In genomic region chr1:119318466-119319309, GRCh38 we compare ENCODE assay signal across 13 cellular contexts. TPM values are rescaled to one million over a fixed set of nuclear protein-coding genes. Genes with fewer than 3 reads are reported as not detected.
DNase-seq lines count a peak whose midpoint lies in the region; ATAC-seq and TF ChIP-seq lines count a peak whose summit lies in the region.
"Had no signal": no experiment of that assay in that cellular context is flagged by ENCODE, and none has a peak within 500 bp of the region (broad histone marks: within the 10 kb centered on the region; RNA-seq: fewer than 3 reads in every experiment).

No MANE protein-coding gene starts in this region.

- H3K27me3 ChIP-seq in body of pancreas (no peaks in the 10 kb centered on the region), H7 (ENCODE audit: control insufficient read depth, insufficient read depth, low read length) (no peaks in the 10 kb centered on the region)

- ATAC-seq in GM19324 (IDR thresholded peaks at IDR 0.05; ENCODE audit: low FRiP score, unreplicated experiment), result peak; percentile 72
- peak; percentile 78 for ATAC-seq in HG02840 (IDR thresholded peaks at IDR 0.05; ENCODE audit: low FRiP score, unreplicated experiment)
- peak; percentile 59 for ATAC-seq in HG03558 (IDR thresholded peaks at IDR 0.05; ENCODE audit: extremely low read depth, unreplicated experiment)
- no peak for ATAC-seq in body of pancreas

- H3K36me3 ChIP-seq in body of pancreas (replicated peaks in 1 of 2; ENCODE audit: insufficient read depth in 1 of 2, low read depth in 2 of 2), result no peaks in the 10 kb centered on the region
- H3K36me3 ChIP-seq in H7 (replicated peaks; ENCODE audit: control insufficient read depth, insufficient read depth, low read length), result no peaks in the 10 kb centered on the region

- no peak for TF ChIP-seq POLR2A in body of pancreas (IDR thresholded peaks at IDR 0.05)

- no peaks in the 10 kb centered on the region for H3K9me3 ChIP-seq in body of pancreas

- H3K4me1 ChIP-seq in body of pancreas, result no peaks in the 10 kb centered on the region

- 73 to 74% methylated on average over 7 of the region's 7 CpGs for WGBS in body of pancreas, 2 donors

- no peak overlapping the region for H3K27ac ChIP-seq in body of pancreas

- intact Hi-C loops in body of pancreas (cut with DNase I), result no loop called here

- peak; percentile 4 for TF ChIP-seq CTCF in GM13977 (IDR thresholded peaks at IDR 0.05; ENCODE audit: extremely low read depth, insufficient read depth, missing control alignments)
- no peak for TF ChIP-seq CTCF in body of pancreas (IDR thresholded peaks at IDR 0.05)

- peak; percentile 54 for DNase-seq in GM13977 (ENCODE audit: low spot score)
- no peak for DNase-seq in body of pancreas
- DNase-seq in H7, result no peak
- no peak for DNase-seq in hepatic stellate cell (ENCODE audit: low spot score)
- DNase-seq in 8988T, result no peak
- DNase-seq: C1 segment of cervical spinal cord, hypothalamus, NCI-H1417 treated with DMSO at 0.1 percent for 48 hours had no signal

- H3K4me3 ChIP-seq in body of pancreas, result no peak overlapping the region
- no peak overlapping the region for H3K4me3 ChIP-seq in H7 (ENCODE audit: insufficient read depth, low read depth, low read length)

- in situ Hi-C loops in GM13977 (cut with MboI; ENCODE audit: low pct_unique_long_range_greater_than_20kb, low sequenced_read_pairs, unreplicated experiment), result no loop called here

RNA-seq across cellular contexts. Expression of gene HAO2, which starts 49.9 kb away (rescaled TPM):
- total RNA-seq in body of pancreas, result not detected
- 0.38 and 1.2 TPM in 2 replicates for total RNA-seq in H7 (2014; rRNA removed; shearing (Covaris generic))
- total RNA-seq: HT1080, renal cortical epithelial cell had no signal
